ENCODE assay signal across 1 cellular context in genomic region chr16:87765776-87766484, GRCh38.
TF ChIP-seq lines count a peak whose summit lies in the region.

Gene KLHDC4, minus strand, starts transcription at chr16:87765986. Its CDS starts 96 bp downstream, at chr16:87765890.

TF ChIP-seq in K562, 482 proteins besides CTCF, POLR2A, EP300 and RAD21 (continued from another document and continues in another):
- TF ChIP-seq THRA (IDR thresholded peaks at IDR 0.05) = no peak
- TF ChIP-seq ATF4 (CRISPR knock-in tag; IDR thresholded peaks at IDR 0.05) = no peak
- no peak for TF ChIP-seq ZNF175 (CRISPR knock-in tag; IDR thresholded peaks at IDR 0.05; ENCODE audit: low read depth)
- no peak for TF ChIP-seq TARDBP (IDR thresholded peaks at IDR 0.05)
- no peak for TF ChIP-seq EHMT2 (IDR thresholded peaks at IDR 0.05)
- TF ChIP-seq HDAC6 (IDR thresholded peaks at IDR 0.05; ENCODE audit: low read depth, low read length) = no peak
- TF ChIP-seq MBD2 (IDR thresholded peaks at IDR 0.05; ENCODE audit: borderline replicate concordance, low read depth) = peak; percentile 78; the same call in 1 of the 2 replicates
- TF ChIP-seq TAL1 (IDR thresholded peaks at IDR 0.05) = no peak
- no peak for TF ChIP-seq E4F1 (CRISPR knock-in tag; IDR thresholded peaks at IDR 0.05; ENCODE audit: borderline replicate concordance)
- no peak for TF ChIP-seq THRAP3 (IDR thresholded peaks at IDR 0.05; ENCODE audit: borderline replicate concordance)
- TF ChIP-seq ZBTB40 (IDR thresholded peaks at IDR 0.05) = peak; percentile 97
- TF ChIP-seq ZBTB40 (CRISPR knock-in tag; IDR thresholded peaks at IDR 0.05) = no peak
- no peak for TF ChIP-seq CUX1 (CRISPR knock-in tag; IDR thresholded peaks at IDR 0.05)
- TF ChIP-seq ETS1 (conservative IDR thresholded peaks at IDR 0.05; ENCODE audit: control insufficient read depth, low read depth, low read length) = peak; percentile 91
- no peak for TF ChIP-seq SRSF9 (IDR thresholded peaks at IDR 0.05; ENCODE audit: borderline replicate concordance, low read depth, low read length)
- TF ChIP-seq ZNF398 (CRISPR knock-in tag; IDR thresholded peaks at IDR 0.05) = no peak
- peak in 1 of 2 experiments; percentile 30; a peak in 2 of 4 replicates for TF ChIP-seq MLLT1 (IDR thresholded peaks at IDR 0.05)
- peak; percentile 83; the same call in 1 of the 2 replicates for TF ChIP-seq BRD4 (IDR thresholded peaks at IDR 0.05)
- TF ChIP-seq TSHZ1 (CRISPR knock-in tag; IDR thresholded peaks at IDR 0.05) = no peak
